Comparison of ENCODE assay signal across 8 cellular contexts in genomic region chr5:131264453-131265200, GRCh38. TPM values are rescaled to one million over a fixed set of nuclear protein-coding genes. Genes with fewer than 3 reads are reported as not detected.
DNase-seq lines count a peak whose midpoint lies in the region; ATAC-seq and TF ChIP-seq lines count a peak whose summit lies in the region.

No MANE protein-coding gene starts in this region.

- no peaks in the 10 kb centered on the region for H3K27me3 ChIP-seq in right cardiac atrium (ENCODE audit: control insufficient read depth, insufficient read depth)

- intact Hi-C loops in right cardiac atrium (cut with DNase I), result loop anchor here (10.0 kb wide), 2 partner anchors 90 to 100 kb away; partner anchors contain the start of genes HINT1 (in 2 of the 4) and LYRM7 (in 2 of the 4)

- H3K4me1 Mint-ChIP-seq in activated naive CD8-positive, alpha-beta T cell treated with anti-CD3 and anti-CD28 coated beads, Interleukin-2, amount 50 U/mL, for 24 hours, result peaks cover 56% of the 10 kb centered on the region

- POLR2A ChIA-PET in HEK293 (lab: Yijun Ruan, JAX), result interaction anchor here (0.8 to 3.2 kb wide), 6 partner anchors 10 to 101 kb away, joined by 3 to 22 read pairs (median 4); partner anchors contain the start of gene HINT1

- H3K9me3 ChIP-seq in HEK293 (ENCODE audit: control insufficient read depth, insufficient read depth, low read depth, low read length) (no peaks in the 10 kb centered on the region), right cardiac atrium (ENCODE audit: control insufficient read depth, low read length) (no peaks in the 10 kb centered on the region)

- H3K4me3 ChIP-seq in HEK293 (ENCODE audit: low read depth, low read length) (peak overlapping the region; percentile 98), right cardiac atrium (ENCODE audit: low read length) (peak overlapping the region; percentile 96)

- H3K4me1 ChIP-seq in HEK293 (ENCODE audit: control insufficient read depth, insufficient read depth, low read length) (no peaks in the 10 kb centered on the region; the same call in 1 of the 2 replicates), right cardiac atrium (ENCODE audit: control insufficient read depth, insufficient read depth, low read length) (no peaks in the 10 kb centered on the region)

- H3K9me3 Mint-ChIP-seq in activated naive CD8-positive, alpha-beta T cell treated with anti-CD3 and anti-CD28 coated beads, Interleukin-2, amount 50 U/mL, for 24 hours, result no peaks in the 10 kb centered on the region

- H3K36me3 ChIP-seq in HEK293 (ENCODE audit: control insufficient read depth in 2 of 2, insufficient read depth in 1 of 2, low read length in 2 of 2), result no peaks in the 10 kb centered on the region; a peak in 1 of 3 replicates

- CTCF ChIA-PET in HEK293 (lab: Yijun Ruan, JAX), result interaction anchor here (0.7 to 2.9 kb wide), 10 partner anchors 11 to 125 kb away, joined by 3 to 18 read pairs (median 3); no protein-coding TSS in a partner anchor

- no peaks in the 10 kb centered on the region for H3K27me3 Mint-ChIP-seq in activated naive CD8-positive, alpha-beta T cell treated with anti-CD3 and anti-CD28 coated beads, Interleukin-2, amount 50 U/mL, for 24 hours

- DNase-seq in Daoy (ENCODE audit: low read depth), result peak; percentile 52
- peak; percentile 75 for DNase-seq in OCI-M1 (lab: John Stamatoyannopoulos, UW)
- peak; percentile 51 for DNase-seq in activated naive CD8-positive, alpha-beta T cell treated with anti-CD3 and anti-CD28 coated beads, Interleukin-2, amount 50 U/mL, for 24 hours
- peak; percentile 21 to 70 (median 60) for DNase-seq in right cardiac atrium
- peak; percentile 39 for DNase-seq in putamen (ENCODE audit: low spot score)

- ATAC-seq in activated naive CD8-positive, alpha-beta T cell treated with anti-CD3 and anti-CD28 coated beads, Interleukin-2, amount 50 U/mL, for 24 hours, result peak; percentile 20
- peak; percentile 20 to 32 for ATAC-seq in right cardiac atrium
- ATAC-seq in HG03196 (IDR thresholded peaks at IDR 0.05; ENCODE audit: unreplicated experiment), result no peak
- no peak for ATAC-seq in GM18861 (IDR thresholded peaks at IDR 0.05; ENCODE audit: unreplicated experiment)

- H3K36me3 Mint-ChIP-seq in activated naive CD8-positive, alpha-beta T cell treated with anti-CD3 and anti-CD28 coated beads, Interleukin-2, amount 50 U/mL, for 24 hours (ENCODE audit: low read depth), result peaks cover 25% of the 10 kb centered on the region

- peak overlapping the region; percentile 90 for H3K27ac ChIP-seq in HEK293 (ENCODE audit: extremely low read depth, low read depth, low read length)
- H3K27ac ChIP-seq in right cardiac atrium (ENCODE audit: low read length), result peak overlapping the region; percentile 65

- peak overlapping the region; percentile 76 for H3K27ac Mint-ChIP-seq in activated naive CD8-positive, alpha-beta T cell treated with anti-CD3 and anti-CD28 coated beads, Interleukin-2, amount 50 U/mL, for 24 hours

- no peak for TF ChIP-seq CTCF in HEK293 (tag by site-specific recombination; IDR thresholded peaks at IDR 0.05)

- WGBS in right cardiac atrium, result 3% methylated on average over 37 of the region's 37 CpGs

- peak overlapping the region; percentile 93 for H3K4me3 Mint-ChIP-seq in activated naive CD8-positive, alpha-beta T cell treated with anti-CD3 and anti-CD28 coated beads, Interleukin-2, amount 50 U/mL, for 24 hours

TF ChIP-seq in HEK293, 187 proteins besides CTCF, POLR2A, EP300 and RAD21 (continues in another document):
- TF ChIP-seq WT1 (tag by site-specific recombination; IDR thresholded peaks at IDR 0.05), result no peak
- TF ChIP-seq EGR2 (tag by site-specific recombination; IDR thresholded peaks at IDR 0.05; ENCODE audit: low read depth), result no peak
- TF ChIP-seq ZNF561 (tag by site-specific recombination; IDR thresholded peaks at IDR 0.05; ENCODE audit: borderline replicate concordance), result peak; percentile 32; the same call in 1 of the 2 replicates
- TF ChIP-seq RBAK (tag by site-specific recombination; IDR thresholded peaks at IDR 0.05), result no peak
- TF ChIP-seq TSHZ1 (tag by site-specific recombination; IDR thresholded peaks at IDR 0.05; ENCODE audit: borderline replicate concordance), result no peak
- TF ChIP-seq ZNF248 (tag by site-specific recombination; IDR thresholded peaks at IDR 0.05), result no peak
- no peak for TF ChIP-seq KLF7 (tag by site-specific recombination; IDR thresholded peaks at IDR 0.05; ENCODE audit: borderline replicate concordance)
- no peak for TF ChIP-seq BCL11B (tag by site-specific recombination; IDR thresholded peaks at IDR 0.05; ENCODE audit: low read depth)
- no peak for TF ChIP-seq ZNF18 (tag by site-specific recombination; IDR thresholded peaks at IDR 0.05)
- TF ChIP-seq PRDM1 (tag by site-specific recombination; IDR thresholded peaks at IDR 0.05), result no peak
- TF ChIP-seq ZNF26 (tag by site-specific recombination; IDR thresholded peaks at IDR 0.05), result no peak
- TF ChIP-seq KLF10 (tag by site-specific recombination; IDR thresholded peaks at IDR 0.05), result peak; percentile 12; the same call in 1 of the 2 replicates
- TF ChIP-seq SCRT2 (tag by site-specific recombination; IDR thresholded peaks at IDR 0.05), result peak; percentile 91
- peak; percentile 73; the same call in 1 of the 2 replicates for TF ChIP-seq ZNF24 (tag by site-specific recombination; IDR thresholded peaks at IDR 0.05)
- peak; percentile 27; the same call in 1 of the 2 replicates for TF ChIP-seq MZF1 (tag by site-specific recombination; IDR thresholded peaks at IDR 0.05; ENCODE audit: borderline replicate concordance)
- TF ChIP-seq ZNF660 (tag by site-specific recombination; IDR thresholded peaks at IDR 0.05), result no peak
- no peak; the same call in 1 of the 2 replicates for TF ChIP-seq ZXDB (tag by site-specific recombination; IDR thresholded peaks at IDR 0.05)
- TF ChIP-seq ZNF202 (tag by site-specific recombination; IDR thresholded peaks at IDR 0.05; ENCODE audit: borderline replicate concordance), result no peak
- TF ChIP-seq HOXC10 (CRISPR knock-in tag; IDR thresholded peaks at IDR 0.05), result no peak
- TF ChIP-seq ZNF664 (tag by site-specific recombination; IDR thresholded peaks at IDR 0.05), result peak; percentile 100
- TF ChIP-seq ZNF335 (tag by site-specific recombination; conservative IDR thresholded peaks at IDR 0.05), result peak; percentile 58; the same call in 1 of the 2 replicates
- TF ChIP-seq ZNF292 (tag by site-specific recombination; IDR thresholded peaks at IDR 0.05; ENCODE audit: borderline replicate concordance, low read depth), result no peak
- no peak for TF ChIP-seq ZNF654 (tag by site-specific recombination; IDR thresholded peaks at IDR 0.05; ENCODE audit: low read depth)
- peak; percentile 65 for TF ChIP-seq ZBTB20 (tag by site-specific recombination; IDR thresholded peaks at IDR 0.05)
- no peak for TF ChIP-seq ZNF514 (tag by site-specific recombination; IDR thresholded peaks at IDR 0.05)
- no peak for TF ChIP-seq ZNF677 (tag by site-specific recombination; IDR thresholded peaks at IDR 0.05)

RNA-seq across cellular contexts. Expression of gene CDC42SE2, which starts 0.8 kb away (rescaled TPM):
- total RNA-seq in Daoy (2014; rRNA removed; shearing (Covaris generic)), result 39.6 and 47.2 TPM in 2 replicates
- 10 to 100 TPM; 12.1 to 14.2 (median 13.2) TPM for total RNA-seq in right cardiac atrium
- 7.7 TPM for polyA plus RNA-seq in right cardiac atrium

Comparison
In these comparisons a context has a peak if more than half of its experiments do, and no peak if none do; other contexts are left out.
1. ATAC-seq: peak in activated naive CD8-positive, alpha-beta T cell treated with anti-CD3 and anti-CD28 coated beads, Interleukin-2, amount 50 U/mL, for 24 hours (single experiment) and right cardiac atrium (2 of 2); none in HG03196 (single experiment) and GM18861 (single experiment).
2. Peak in every context shown above with its lines, with median percentiles within 50 percentile points of each other: DNase-seq.